ENCODE assay signal across 3 cellular contexts in the genomic region with DNA sequence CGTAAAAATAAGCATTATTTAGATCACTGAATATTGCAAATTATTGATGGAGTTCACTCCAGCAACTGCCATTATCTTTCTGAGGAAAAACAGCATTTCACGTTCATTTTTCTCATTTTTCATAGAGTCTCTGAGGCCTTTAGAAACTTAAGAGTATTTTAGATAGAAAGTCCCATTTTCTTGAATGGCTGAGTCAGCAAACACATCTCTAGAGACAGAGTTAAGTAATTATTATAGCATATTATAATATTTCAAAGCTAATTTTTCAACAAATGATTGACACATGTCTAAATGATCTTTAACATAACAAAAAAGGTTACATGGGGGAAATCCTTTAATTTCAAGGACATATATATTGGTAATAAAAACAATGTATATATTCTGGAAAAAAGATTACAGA.
TF ChIP-seq lines count a peak whose summit lies in the region.

No MANE protein-coding gene starts in this region.

TF ChIP-seq in A549, 52 proteins besides CTCF, POLR2A, EP300 and RAD21:
- peak; percentile 76 for TF ChIP-seq MAFK (IDR thresholded peaks at IDR 0.05; ENCODE audit: partially characterized antibody)
- no peak for TF ChIP-seq HOXB5 (CRISPR knock-in tag; IDR thresholded peaks at IDR 0.05)
TF ChIP-seq in A549: peak in this region for 1.

TF ChIP-seq in IMR-90, 13 proteins besides CTCF, POLR2A, EP300 and RAD21:
- TF ChIP-seq, protein P1, sequence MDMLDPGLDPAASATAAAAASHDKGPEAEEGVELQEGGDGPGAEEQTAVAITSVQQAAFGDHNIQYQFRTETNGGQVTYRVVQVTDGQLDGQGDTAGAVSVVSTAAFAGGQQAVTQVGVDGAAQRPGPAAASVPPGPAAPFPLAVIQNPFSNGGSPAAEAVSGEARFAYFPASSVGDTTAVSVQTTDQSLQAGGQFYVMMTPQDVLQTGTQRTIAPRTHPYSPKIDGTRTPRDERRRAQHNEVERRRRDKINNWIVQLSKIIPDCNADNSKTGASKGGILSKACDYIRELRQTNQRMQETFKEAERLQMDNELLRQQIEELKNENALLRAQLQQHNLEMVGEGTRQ (IDR thresholded peaks at IDR 0.05; ENCODE audit: low read depth, low read length) = no peak
- TF ChIP-seq MAFK (IDR thresholded peaks at IDR 0.05; ENCODE audit: low read depth, low read length) (peak; percentile 91), SMC3 (IDR thresholded peaks at IDR 0.05; ENCODE audit: low read depth, low read length) (no peak), FOS (IDR thresholded peaks at IDR 0.05; ENCODE audit: low read depth, low read length) (no peak), BHLHE40 (IDR thresholded peaks at IDR 0.05; ENCODE audit: low read depth, low read length) (no peak), RCOR1 (IDR thresholded peaks at IDR 0.05; ENCODE audit: insufficient replicate concordance, low read length) (no peak), MAZ (IDR thresholded peaks at IDR 0.05; ENCODE audit: borderline replicate concordance, low read depth, low read length) (no peak)

TF ChIP-seq in K562, 482 proteins besides CTCF, POLR2A, EP300 and RAD21:
- TF ChIP-seq MAFK (IDR thresholded peaks at IDR 0.05; ENCODE audit: low read length) (peak; percentile 81), MAFG (tag; conservative IDR thresholded peaks at IDR 0.05) (peak; percentile 50; the same call in 1 of the 2 replicates), ZNF316 (IDR thresholded peaks at IDR 0.05) (peak; percentile 89), ZNF263 (CRISPR knock-in tag; IDR thresholded peaks at IDR 0.05; ENCODE audit: borderline replicate concordance) (no peak), ZNF449 (CRISPR knock-in tag; IDR thresholded peaks at IDR 0.05) (no peak), ILF3 (IDR thresholded peaks at IDR 0.05; ENCODE audit: borderline replicate concordance) (no peak), SREBF2 (CRISPR knock-in tag; IDR thresholded peaks at IDR 0.05) (no peak), MGA (IDR thresholded peaks at IDR 0.05) (no peak), NUFIP1 (IDR thresholded peaks at IDR 0.05; ENCODE audit: partially characterized antibody) (no peak), C11orf30 (IDR thresholded peaks at IDR 0.05; ENCODE audit: low read depth) (peak; percentile 75), RHOXF2B (CRISPR knock-in tag; conservative IDR thresholded peaks at IDR 0.05) (no peak), MAFF (IDR thresholded peaks at IDR 0.05; ENCODE audit: low read length) (peak; percentile 74)
